19 cellular contexts compared by ENCODE assay signal in genomic region chr6:166165558-166166313, GRCh38. TPM values are rescaled to one million over a fixed set of nuclear protein-coding genes. Genes with fewer than 3 reads are reported as not detected.
A peak's percentile ranks its signal among the peaks of the same experiment; 100 is the strongest.
DNase-seq lines count a peak whose midpoint lies in the region; ATAC-seq and TF ChIP-seq lines count a peak whose summit lies in the region.
"Had no signal": no experiment of that assay in that cellular context is flagged by ENCODE, and none has a peak within 500 bp of the region (broad histone marks: within the 10 kb centered on the region; RNA-seq: fewer than 3 reads in every experiment).

No MANE protein-coding gene starts in this region.

- H3K27ac Mint-ChIP-seq in brain: no peak overlapping the region
- no peak overlapping the region for H3K27ac Mint-ChIP-seq in naive B cell
- H3K27ac Mint-ChIP-seq in activated T-cell treated with anti-CD3 and anti-CD28 coated beads, Interleukin-2, amount 50 U/mL, for 24 hours: no peak overlapping the region
- H3K27ac Mint-ChIP-seq: CD8-positive, alpha-beta memory T cell; HFFc6 had no signal

- H3K9me3 Mint-ChIP-seq in brain (peaks cover 0 to 6% (median 2%) of the 10 kb centered on the region in 5 experiments), naive B cell (peaks cover 0 to 5% (median 0%) of the 10 kb centered on the region in 7 donors)
- H3K9me3 Mint-ChIP-seq in activated T-cell treated with anti-CD3 and anti-CD28 coated beads, Interleukin-2, amount 50 U/mL, for 24 hours: no peaks in the 10 kb centered on the region
- H3K9me3 Mint-ChIP-seq: CD8-positive, alpha-beta memory T cell had no signal

- H3K36me3 Mint-ChIP-seq in brain (no peaks in the 10 kb centered on the region), naive B cell (peaks cover 0 to 6% of the 10 kb centered on the region in 2 donors)
- H3K36me3 Mint-ChIP-seq in activated T-cell treated with anti-CD3 and anti-CD28 coated beads, Interleukin-2, amount 50 U/mL, for 24 hours (ENCODE audit: low read depth): no peaks in the 10 kb centered on the region
- H3K36me3 Mint-ChIP-seq: CD8-positive, alpha-beta memory T cell had no signal

- ATAC-seq in naive B cell (ENCODE audit: low read depth in 2 of 2): no peak
- no peak for ATAC-seq in GM19467 (IDR thresholded peaks at IDR 0.05; ENCODE audit: unreplicated experiment)
- no peak for ATAC-seq in GM21423 (IDR thresholded peaks at IDR 0.05; ENCODE audit: unreplicated experiment)

- in situ Hi-C loops in GM13977 (cut with MboI; ENCODE audit: low pct_unique_long_range_greater_than_20kb, low sequenced_read_pairs, unreplicated experiment): no loop called here

- H3K27ac ChIP-seq in HUES48 (ENCODE audit: low read depth, low read length): no peak overlapping the region
- H3K27ac ChIP-seq: BLaER1, GM23248 had no signal

- DNase-seq in naive B cell: no peak
- no peak for DNase-seq in GM13977 (ENCODE audit: low spot score)
- no peak for DNase-seq in activated T-cell treated with anti-CD3 and anti-CD28 coated beads, Interleukin-2, amount 50 U/mL, for 24 hours
- DNase-seq: CD8-positive, alpha-beta memory T cell; GM23248; HFFc6; IMR-90; MV-4-11; NCI-H1417 treated with DMSO at 0.1 percent for 48 hours; NCI-H2029; NCI-H2171 treated with DMSO at 0.1 percent for 48 hours; NCI-H510A treated with DMSO at 0.1 percent for 48 hours; SHP77 treated with DMSO at 0.1 percent for 48 hours had no signal

- peaks cover 31% of the 10 kb centered on the region for H3K4me1 ChIP-seq in HUES48 (ENCODE audit: control insufficient read depth, insufficient read depth, low read length)
- H3K4me1 ChIP-seq: BLaER1 had no signal

- H3K4me3 ChIP-seq in HUES48 (ENCODE audit: low read depth, low read length): peak overlapping the region; percentile 69
- H3K4me3 ChIP-seq: BLaER1, GM23248 had no signal

- TF ChIP-seq CTCF in brain (conservative IDR thresholded peaks at IDR 0.05) (no peak), GM13977 (IDR thresholded peaks at IDR 0.05; ENCODE audit: extremely low read depth, insufficient read depth, missing control alignments) (no peak)

- no peaks in the 10 kb centered on the region for H3K9me3 ChIP-seq in HUES48 (ENCODE audit: control insufficient read depth, insufficient read depth, low read length)

- peaks cover 84% of the 10 kb centered on the region for H3K27me3 ChIP-seq in HUES48 (ENCODE audit: control insufficient read depth, insufficient read depth, low read length)
- H3K27me3 ChIP-seq: BLaER1 had no signal

- H3K27me3 Mint-ChIP-seq in brain (peaks cover 58% of the 10 kb centered on the region), naive B cell (peaks cover 33 to 62% (median 58%) of the 10 kb centered on the region in 3 donors)
- peaks cover 76% of the 10 kb centered on the region for H3K27me3 Mint-ChIP-seq in activated T-cell treated with anti-CD3 and anti-CD28 coated beads, Interleukin-2, amount 50 U/mL, for 24 hours

- H3K4me1 Mint-ChIP-seq in brain (peaks cover 32% of the 10 kb centered on the region), naive B cell (peaks cover 24 to 40% (median 40%) of the 10 kb centered on the region in 3 donors)
- H3K4me1 Mint-ChIP-seq in activated T-cell treated with anti-CD3 and anti-CD28 coated beads, Interleukin-2, amount 50 U/mL, for 24 hours (ENCODE audit: low read depth): peaks cover 10% of the 10 kb centered on the region

- no peak overlapping the region for H3K9ac ChIP-seq in HUES48 (ENCODE audit: low read depth, low read length)
- H3K9ac ChIP-seq: BLaER1, GM23248 had no signal

- peak overlapping the region; percentile 21 to 72 (median 42) for H3K4me3 Mint-ChIP-seq in brain
- H3K4me3 Mint-ChIP-seq in naive B cell: peak overlapping the region in 6 of 8 donors; percentile 22 to 65 (median 47)
- no peak overlapping the region for H3K4me3 Mint-ChIP-seq in activated T-cell treated with anti-CD3 and anti-CD28 coated beads, Interleukin-2, amount 50 U/mL, for 24 hours
- H3K4me3 Mint-ChIP-seq: CD8-positive, alpha-beta memory T cell; HFFc6 had no signal

- H3K36me3 ChIP-seq in HUES48 (ENCODE audit: control insufficient read depth, insufficient read depth, low read length): no peaks in the 10 kb centered on the region
- H3K36me3 ChIP-seq: BLaER1 had no signal

RNA-seq across cellular contexts. Expression of gene TBXT, which starts 1.9 kb away (rescaled TPM):
- polyA plus RNA-seq in brain (ENCODE audit: insufficient read depth, low read depth, low replicate concordance): not detected
- polyA plus RNA-seq in naive B cell (ENCODE audit: low read depth in 6 of 6): not detected
- polyA plus RNA-seq: AG04450; CD8-positive, alpha-beta memory T cell; GM23248; IMR-90 had no signal
